Comparison of ENCODE assay signal across 1 cellular context in the genomic region with DNA sequence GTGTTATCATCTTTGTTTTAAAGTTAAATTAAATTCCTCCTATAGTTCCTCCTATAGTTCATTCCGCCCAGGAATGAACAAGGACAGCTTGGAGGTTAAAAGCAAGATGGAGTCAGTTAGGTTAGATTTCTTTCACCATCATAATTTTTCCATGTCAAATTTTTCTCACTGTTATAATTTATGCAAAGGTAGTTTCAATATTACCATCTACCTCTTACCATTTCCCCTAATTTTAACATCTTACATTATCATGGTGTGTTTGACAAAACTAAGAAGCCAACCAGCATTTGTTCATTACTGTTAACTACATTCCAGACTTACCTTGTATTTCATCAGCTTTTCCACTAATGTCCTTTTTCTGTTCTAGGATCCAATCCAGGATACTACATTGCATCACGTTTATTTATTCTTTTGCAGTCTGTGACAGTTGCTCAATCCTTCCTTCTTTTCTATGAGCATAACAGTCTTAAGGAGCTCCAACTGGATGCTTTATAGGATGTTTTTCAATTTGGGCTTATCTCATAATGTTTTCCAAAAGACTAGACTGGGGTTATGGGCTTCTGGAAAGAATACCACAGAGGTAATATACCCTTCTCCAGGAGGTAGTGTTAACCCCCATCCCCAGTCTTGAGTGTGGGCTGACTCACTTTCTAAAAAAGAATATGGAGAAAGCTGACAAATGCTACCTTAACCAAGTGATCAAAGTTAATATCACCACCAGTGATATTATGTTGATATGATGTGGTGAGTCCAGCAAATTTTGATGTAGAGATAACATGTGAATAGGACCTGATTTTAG.
TF ChIP-seq lines count a peak whose summit lies in the region.

No MANE protein-coding gene starts in this region.

TF ChIP-seq in K562, 482 proteins besides CTCF, POLR2A, EP300 and RAD21 (continued from another document):
- TF ChIP-seq AFF4 (CRISPR knock-in tag; IDR thresholded peaks at IDR 0.05) (no peak), GTF2E2 (tag; IDR thresholded peaks at IDR 0.05) (peak; percentile 72; the same call in 1 of the 2 replicates), GTF2A2 (tag; IDR thresholded peaks at IDR 0.05) (peak; percentile 62; the same call in 1 of the 2 replicates), GTF2B (IDR thresholded peaks at IDR 0.05; ENCODE audit: extremely low read depth, insufficient read length) (no peak), SMAD1 (IDR thresholded peaks at IDR 0.05; ENCODE audit: low read depth, low read length, partially characterized antibody) (no peak), U2AF2 (optimal IDR thresholded peaks at IDR 0.05; ENCODE audit: low read depth, low read length) (no peak), KLF6 (CRISPR knock-in tag; IDR thresholded peaks at IDR 0.05; ENCODE audit: borderline replicate concordance) (peak; percentile 85; the same call in 1 of the 2 replicates), HDAC8 (tag; IDR thresholded peaks at IDR 0.05) (0 out of 2 replicates have a peak, but pooled peaks have one; percentile 51), MEF2D (tag; conservative IDR thresholded peaks at IDR 0.05; ENCODE audit: low read depth) (0 out of 2 replicates have a peak, but pooled peaks have one; percentile 48), ZNF175 (CRISPR knock-in tag; IDR thresholded peaks at IDR 0.05; ENCODE audit: low read depth) (peak; percentile 98), LARP7 (IDR thresholded peaks at IDR 0.05) (no peak), TEAD1 (CRISPR knock-in tag; IDR thresholded peaks at IDR 0.05) (0 out of 4 replicates have a peak, but pooled peaks of 1 of the 2 experiments have one; percentile 35), TCF7L2 (IDR thresholded peaks at IDR 0.05; ENCODE audit: low read depth, low read length) (no peak), ZNF740 (CRISPR knock-in tag; IDR thresholded peaks at IDR 0.05) (no peak), ZNF740 (tag; IDR thresholded peaks at IDR 0.05) (peak in 1 of 2 experiments; percentile 65; a peak in 1 of 4 replicates), EGR1 (conservative IDR thresholded peaks at IDR 0.05) (no peak), PCBP2 (IDR thresholded peaks at IDR 0.05; ENCODE audit: low read depth, low read length, poor library complexity, severe bottlenecking) (no peak)
- TF ChIP-seq, protein P1, sequence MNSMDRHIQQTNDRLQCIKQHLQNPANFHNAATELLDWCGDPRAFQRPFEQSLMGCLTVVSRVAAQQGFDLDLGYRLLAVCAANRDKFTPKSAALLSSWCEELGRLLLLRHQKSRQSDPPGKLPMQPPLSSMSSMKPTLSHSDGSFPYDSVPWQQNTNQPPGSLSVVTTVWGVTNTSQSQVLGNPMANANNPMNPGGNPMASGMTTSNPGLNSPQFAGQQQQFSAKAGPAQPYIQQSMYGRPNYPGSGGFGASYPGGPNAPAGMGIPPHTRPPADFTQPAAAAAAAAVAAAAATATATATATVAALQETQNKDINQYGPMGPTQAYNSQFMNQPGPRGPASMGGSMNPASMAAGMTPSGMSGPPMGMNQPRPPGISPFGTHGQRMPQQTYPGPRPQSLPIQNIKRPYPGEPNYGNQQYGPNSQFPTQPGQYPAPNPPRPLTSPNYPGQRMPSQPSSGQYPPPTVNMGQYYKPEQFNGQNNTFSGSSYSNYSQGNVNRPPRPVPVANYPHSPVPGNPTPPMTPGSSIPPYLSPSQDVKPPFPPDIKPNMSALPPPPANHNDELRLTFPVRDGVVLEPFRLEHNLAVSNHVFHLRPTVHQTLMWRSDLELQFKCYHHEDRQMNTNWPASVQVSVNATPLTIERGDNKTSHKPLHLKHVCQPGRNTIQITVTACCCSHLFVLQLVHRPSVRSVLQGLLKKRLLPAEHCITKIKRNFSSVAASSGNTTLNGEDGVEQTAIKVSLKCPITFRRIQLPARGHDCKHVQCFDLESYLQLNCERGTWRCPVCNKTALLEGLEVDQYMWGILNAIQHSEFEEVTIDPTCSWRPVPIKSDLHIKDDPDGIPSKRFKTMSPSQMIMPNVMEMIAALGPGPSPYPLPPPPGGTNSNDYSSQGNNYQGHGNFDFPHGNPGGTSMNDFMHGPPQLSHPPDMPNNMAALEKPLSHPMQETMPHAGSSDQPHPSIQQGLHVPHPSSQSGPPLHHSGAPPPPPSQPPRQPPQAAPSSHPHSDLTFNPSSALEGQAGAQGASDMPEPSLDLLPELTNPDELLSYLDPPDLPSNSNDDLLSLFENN (IDR thresholded peaks at IDR 0.05; ENCODE audit: low read depth in 2 of 2, low read length in 2 of 2), result no peak
- TF ChIP-seq, protein P2, sequence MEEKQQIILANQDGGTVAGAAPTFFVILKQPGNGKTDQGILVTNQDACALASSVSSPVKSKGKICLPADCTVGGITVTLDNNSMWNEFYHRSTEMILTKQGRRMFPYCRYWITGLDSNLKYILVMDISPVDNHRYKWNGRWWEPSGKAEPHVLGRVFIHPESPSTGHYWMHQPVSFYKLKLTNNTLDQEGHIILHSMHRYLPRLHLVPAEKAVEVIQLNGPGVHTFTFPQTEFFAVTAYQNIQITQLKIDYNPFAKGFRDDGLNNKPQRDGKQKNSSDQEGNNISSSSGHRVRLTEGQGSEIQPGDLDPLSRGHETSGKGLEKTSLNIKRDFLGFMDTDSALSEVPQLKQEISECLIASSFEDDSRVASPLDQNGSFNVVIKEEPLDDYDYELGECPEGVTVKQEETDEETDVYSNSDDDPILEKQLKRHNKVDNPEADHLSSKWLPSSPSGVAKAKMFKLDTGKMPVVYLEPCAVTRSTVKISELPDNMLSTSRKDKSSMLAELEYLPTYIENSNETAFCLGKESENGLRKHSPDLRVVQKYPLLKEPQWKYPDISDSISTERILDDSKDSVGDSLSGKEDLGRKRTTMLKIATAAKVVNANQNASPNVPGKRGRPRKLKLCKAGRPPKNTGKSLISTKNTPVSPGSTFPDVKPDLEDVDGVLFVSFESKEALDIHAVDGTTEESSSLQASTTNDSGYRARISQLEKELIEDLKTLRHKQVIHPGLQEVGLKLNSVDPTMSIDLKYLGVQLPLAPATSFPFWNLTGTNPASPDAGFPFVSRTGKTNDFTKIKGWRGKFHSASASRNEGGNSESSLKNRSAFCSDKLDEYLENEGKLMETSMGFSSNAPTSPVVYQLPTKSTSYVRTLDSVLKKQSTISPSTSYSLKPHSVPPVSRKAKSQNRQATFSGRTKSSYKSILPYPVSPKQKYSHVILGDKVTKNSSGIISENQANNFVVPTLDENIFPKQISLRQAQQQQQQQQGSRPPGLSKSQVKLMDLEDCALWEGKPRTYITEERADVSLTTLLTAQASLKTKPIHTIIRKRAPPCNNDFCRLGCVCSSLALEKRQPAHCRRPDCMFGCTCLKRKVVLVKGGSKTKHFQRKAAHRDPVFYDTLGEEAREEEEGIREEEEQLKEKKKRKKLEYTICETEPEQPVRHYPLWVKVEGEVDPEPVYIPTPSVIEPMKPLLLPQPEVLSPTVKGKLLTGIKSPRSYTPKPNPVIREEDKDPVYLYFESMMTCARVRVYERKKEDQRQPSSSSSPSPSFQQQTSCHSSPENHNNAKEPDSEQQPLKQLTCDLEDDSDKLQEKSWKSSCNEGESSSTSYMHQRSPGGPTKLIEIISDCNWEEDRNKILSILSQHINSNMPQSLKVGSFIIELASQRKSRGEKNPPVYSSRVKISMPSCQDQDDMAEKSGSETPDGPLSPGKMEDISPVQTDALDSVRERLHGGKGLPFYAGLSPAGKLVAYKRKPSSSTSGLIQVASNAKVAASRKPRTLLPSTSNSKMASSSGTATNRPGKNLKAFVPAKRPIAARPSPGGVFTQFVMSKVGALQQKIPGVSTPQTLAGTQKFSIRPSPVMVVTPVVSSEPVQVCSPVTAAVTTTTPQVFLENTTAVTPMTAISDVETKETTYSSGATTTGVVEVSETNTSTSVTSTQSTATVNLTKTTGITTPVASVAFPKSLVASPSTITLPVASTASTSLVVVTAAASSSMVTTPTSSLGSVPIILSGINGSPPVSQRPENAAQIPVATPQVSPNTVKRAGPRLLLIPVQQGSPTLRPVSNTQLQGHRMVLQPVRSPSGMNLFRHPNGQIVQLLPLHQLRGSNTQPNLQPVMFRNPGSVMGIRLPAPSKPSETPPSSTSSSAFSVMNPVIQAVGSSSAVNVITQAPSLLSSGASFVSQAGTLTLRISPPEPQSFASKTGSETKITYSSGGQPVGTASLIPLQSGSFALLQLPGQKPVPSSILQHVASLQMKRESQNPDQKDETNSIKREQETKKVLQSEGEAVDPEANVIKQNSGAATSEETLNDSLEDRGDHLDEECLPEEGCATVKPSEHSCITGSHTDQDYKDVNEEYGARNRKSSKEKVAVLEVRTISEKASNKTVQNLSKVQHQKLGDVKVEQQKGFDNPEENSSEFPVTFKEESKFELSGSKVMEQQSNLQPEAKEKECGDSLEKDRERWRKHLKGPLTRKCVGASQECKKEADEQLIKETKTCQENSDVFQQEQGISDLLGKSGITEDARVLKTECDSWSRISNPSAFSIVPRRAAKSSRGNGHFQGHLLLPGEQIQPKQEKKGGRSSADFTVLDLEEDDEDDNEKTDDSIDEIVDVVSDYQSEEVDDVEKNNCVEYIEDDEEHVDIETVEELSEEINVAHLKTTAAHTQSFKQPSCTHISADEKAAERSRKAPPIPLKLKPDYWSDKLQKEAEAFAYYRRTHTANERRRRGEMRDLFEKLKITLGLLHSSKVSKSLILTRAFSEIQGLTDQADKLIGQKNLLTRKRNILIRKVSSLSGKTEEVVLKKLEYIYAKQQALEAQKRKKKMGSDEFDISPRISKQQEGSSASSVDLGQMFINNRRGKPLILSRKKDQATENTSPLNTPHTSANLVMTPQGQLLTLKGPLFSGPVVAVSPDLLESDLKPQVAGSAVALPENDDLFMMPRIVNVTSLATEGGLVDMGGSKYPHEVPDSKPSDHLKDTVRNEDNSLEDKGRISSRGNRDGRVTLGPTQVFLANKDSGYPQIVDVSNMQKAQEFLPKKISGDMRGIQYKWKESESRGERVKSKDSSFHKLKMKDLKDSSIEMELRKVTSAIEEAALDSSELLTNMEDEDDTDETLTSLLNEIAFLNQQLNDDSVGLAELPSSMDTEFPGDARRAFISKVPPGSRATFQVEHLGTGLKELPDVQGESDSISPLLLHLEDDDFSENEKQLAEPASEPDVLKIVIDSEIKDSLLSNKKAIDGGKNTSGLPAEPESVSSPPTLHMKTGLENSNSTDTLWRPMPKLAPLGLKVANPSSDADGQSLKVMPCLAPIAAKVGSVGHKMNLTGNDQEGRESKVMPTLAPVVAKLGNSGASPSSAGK (IDR thresholded peaks at IDR 0.05), result no peak
TF ChIP-seq in K562: peak in this region for 33.
